In genomic region chr15:64092075-64092820, GRCh38 we compare ENCODE assay signal across 8 cellular contexts. TPM values are rescaled to one million over a fixed set of nuclear protein-coding genes. Genes with fewer than 3 reads are reported as not detected.
DNase-seq lines count a peak whose midpoint lies in the region; ATAC-seq, FAIRE-seq and TF ChIP-seq lines count a peak whose summit lies in the region.

No MANE protein-coding gene starts in this region.

- peak overlapping the region; percentile 97 for H3K4me3 Mint-ChIP-seq in GM23338
- H3K4me3 Mint-ChIP-seq in activated CD4-positive, alpha-beta memory T cell treated with anti-CD3 and anti-CD28 coated beads, Interleukin-2, amount 10 ng/mL, durations not matched to agents 7 days and 5 days, result peak overlapping the region; percentile 96

- H3K27ac Mint-ChIP-seq in GM23338, result peak overlapping the region; percentile 99
- peak overlapping the region; percentile 100 for H3K27ac Mint-ChIP-seq in activated CD4-positive, alpha-beta memory T cell treated with anti-CD3 and anti-CD28 coated beads, Interleukin-2, amount 10 ng/mL, durations not matched to agents 7 days and 5 days

- H3K27me3 ChIP-seq in ACC112 (ENCODE audit: insufficient read depth, low read length) (no peaks in the 10 kb centered on the region), GM23338 (ENCODE audit: insufficient read depth) (no peaks in the 10 kb centered on the region)

- H3K9me3 ChIP-seq in kidney (ENCODE audit: control insufficient read depth in 1 of 2, low read length in 2 of 2), result no peaks in the 10 kb centered on the region

- H3K27ac ChIP-seq in ACC112 (ENCODE audit: low read depth, low read length), result no peak overlapping the region
- H3K27ac ChIP-seq in GM23338 (ENCODE audit: low read depth), result peak overlapping the region; percentile 92; the same call in 1 of the 2 replicates
- H3K27ac ChIP-seq in kidney (ENCODE audit: low read depth in 2 of 2, low read length in 2 of 2), result no peak overlapping the region
- H3K27ac ChIP-seq in caudate nucleus (ENCODE audit: low read depth, low read length), result no peak overlapping the region

- peak overlapping the region; percentile 81 for H3K4me2 ChIP-seq in GM23338

- peaks cover 23% of the 10 kb centered on the region for H3K4me1 Mint-ChIP-seq in GM23338
- peaks cover 56% of the 10 kb centered on the region for H3K4me1 Mint-ChIP-seq in activated CD4-positive, alpha-beta memory T cell treated with anti-CD3 and anti-CD28 coated beads, Interleukin-2, amount 10 ng/mL, durations not matched to agents 7 days and 5 days

- intact Hi-C loops in kidney (cut with DNase I), result no loop called here

- H3K9me3 Mint-ChIP-seq in GM23338, result no peaks in the 10 kb centered on the region
- peaks cover 2% of the 10 kb centered on the region for H3K9me3 Mint-ChIP-seq in activated CD4-positive, alpha-beta memory T cell treated with anti-CD3 and anti-CD28 coated beads, Interleukin-2, amount 10 ng/mL, durations not matched to agents 7 days and 5 days

- POLR2A ChIA-PET in activated CD4-positive, alpha-beta memory T cell treated with anti-CD3 and anti-CD28 coated beads, Interleukin-2, amount 10 ng/mL, durations not matched to agents 7 days and 5 days (lab: Charles Lee), result interaction anchor here (1.0 to 2.4 kb wide), 16 partner anchors 9 to 587 kb away, joined by 4 to 25 read pairs (median 8); partner anchors contain the start of genes HERC1, PPIB, SNX22 and USP3

- DNase-seq in GM23338 (ENCODE audit: low spot score) (peak; percentile 22), kidney (no peak), OCI-M2 (lab: John Stamatoyannopoulos, UW; ENCODE audit: unreplicated experiment) (no peak), D341Med (ENCODE audit: low spot score) (no peak), caudate nucleus (lab: John Stamatoyannopoulos, UW) (no peak), UCSD-AML1 (lab: John Stamatoyannopoulos, UW; ENCODE audit: unreplicated experiment) (no peak)
- no peak for DNase-seq in activated CD4-positive, alpha-beta memory T cell treated with anti-CD3 and anti-CD28 coated beads, Interleukin-2, amount 10 ng/mL, durations not matched to agents 7 days and 5 days

- no peak for FAIRE-seq in kidney (lab: Jason Lieb, UNC)

- H3K4me1 ChIP-seq in ACC112 (ENCODE audit: control insufficient read depth, insufficient read depth, low read length, unreplicated experiment) (peaks cover 22% of the 10 kb centered on the region), GM23338 (ENCODE audit: insufficient read depth) (peaks cover 19% of the 10 kb centered on the region), kidney (ENCODE audit: control insufficient read depth in 1 of 2, insufficient read depth in 1 of 2, low read depth in 1 of 2, low read length in 2 of 2) (peaks cover 16 to 25% of the 10 kb centered on the region in 2 donors)

- H3K36me3 ChIP-seq in ACC112 (ENCODE audit: insufficient read depth, low read length) (peaks cover 22% of the 10 kb centered on the region), GM23338 (ENCODE audit: insufficient read depth) (peaks cover 13% of the 10 kb centered on the region), kidney (ENCODE audit: control insufficient read depth in 1 of 2, insufficient read depth in 2 of 2, low read length in 2 of 2) (peaks cover 4 to 7% of the 10 kb centered on the region in 2 donors)

- CTCF ChIA-PET in activated CD4-positive, alpha-beta memory T cell treated with anti-CD3 and anti-CD28 coated beads, Interleukin-2, amount 10 ng/mL, durations not matched to agents 7 days and 5 days (lab: Charles Lee), result interaction anchor here (0.6 to 2.0 kb wide), 9 partner anchors 21 to 340 kb away, joined by 3 to 11 read pairs (median 3); partner anchors contain the start of gene SNX22

- peaks cover 9% of the 10 kb centered on the region for H4K20me1 ChIP-seq in GM23338 (replicated peaks; ENCODE audit: insufficient read depth)

- H3K36me3 Mint-ChIP-seq in GM23338 (ENCODE audit: low read depth), result peaks cover 18% of the 10 kb centered on the region
- H3K36me3 Mint-ChIP-seq in activated CD4-positive, alpha-beta memory T cell treated with anti-CD3 and anti-CD28 coated beads, Interleukin-2, amount 10 ng/mL, durations not matched to agents 7 days and 5 days (ENCODE audit: low read depth), result peaks cover 43% of the 10 kb centered on the region

- H3K79me2 ChIP-seq in ACC112 (ENCODE audit: control insufficient read depth, insufficient read depth, low read length, unreplicated experiment) (peaks cover 63% of the 10 kb centered on the region), GM23338 (replicated peaks; ENCODE audit: insufficient read depth) (peaks cover 51% of the 10 kb centered on the region)

- peaks cover 10% of the 10 kb centered on the region for H3K27me3 Mint-ChIP-seq in GM23338 (ENCODE audit: insufficient read depth, low read depth, poor library complexity)
- no peaks in the 10 kb centered on the region for H3K27me3 Mint-ChIP-seq in activated CD4-positive, alpha-beta memory T cell treated with anti-CD3 and anti-CD28 coated beads, Interleukin-2, amount 10 ng/mL, durations not matched to agents 7 days and 5 days

- peak overlapping the region; percentile 98 for H3K4me3 ChIP-seq in ACC112 (ENCODE audit: low read depth, low read length)
- peak overlapping the region; percentile 65 for H3K4me3 ChIP-seq in GM23338
- H3K4me3 ChIP-seq in kidney (ENCODE audit: low read length in 2 of 2), result peak overlapping the region; percentile 84 to 85

- H2AFZ ChIP-seq in ACC112 (ENCODE audit: low read length, unreplicated experiment), result peak overlapping the region; percentile 74
- H2AFZ ChIP-seq in GM23338, result no peak overlapping the region

- peak overlapping the region; percentile 13 to 86 for H3K9ac ChIP-seq in kidney (ENCODE audit: low read length in 2 of 2)

- H3F3A ChIP-seq in GM23338 (replicated peaks; ENCODE audit: low read depth), result no peaks in the 10 kb centered on the region

- no peaks in the 10 kb centered on the region for H3K9me2 ChIP-seq in GM23338 (ENCODE audit: insufficient read depth)

- TF ChIP-seq CTCF in GM23338 (conservative IDR thresholded peaks at IDR 0.05; ENCODE audit: low read depth in 2 of 2) (peak; percentile 31 to 38; a peak in 3 of 4 replicates), kidney (IDR thresholded peaks at IDR 0.05; ENCODE audit: borderline replicate concordance, extremely low read depth, insufficient read depth) (no peak)

- no peak for ATAC-seq in GM23338

TF ChIP-seq in GM23338, 12 proteins besides CTCF, POLR2A, EP300 and RAD21:
- TF ChIP-seq NANOG (IDR thresholded peaks at IDR 0.05; ENCODE audit: borderline replicate concordance), result no peak
- TF ChIP-seq, protein P1, sequence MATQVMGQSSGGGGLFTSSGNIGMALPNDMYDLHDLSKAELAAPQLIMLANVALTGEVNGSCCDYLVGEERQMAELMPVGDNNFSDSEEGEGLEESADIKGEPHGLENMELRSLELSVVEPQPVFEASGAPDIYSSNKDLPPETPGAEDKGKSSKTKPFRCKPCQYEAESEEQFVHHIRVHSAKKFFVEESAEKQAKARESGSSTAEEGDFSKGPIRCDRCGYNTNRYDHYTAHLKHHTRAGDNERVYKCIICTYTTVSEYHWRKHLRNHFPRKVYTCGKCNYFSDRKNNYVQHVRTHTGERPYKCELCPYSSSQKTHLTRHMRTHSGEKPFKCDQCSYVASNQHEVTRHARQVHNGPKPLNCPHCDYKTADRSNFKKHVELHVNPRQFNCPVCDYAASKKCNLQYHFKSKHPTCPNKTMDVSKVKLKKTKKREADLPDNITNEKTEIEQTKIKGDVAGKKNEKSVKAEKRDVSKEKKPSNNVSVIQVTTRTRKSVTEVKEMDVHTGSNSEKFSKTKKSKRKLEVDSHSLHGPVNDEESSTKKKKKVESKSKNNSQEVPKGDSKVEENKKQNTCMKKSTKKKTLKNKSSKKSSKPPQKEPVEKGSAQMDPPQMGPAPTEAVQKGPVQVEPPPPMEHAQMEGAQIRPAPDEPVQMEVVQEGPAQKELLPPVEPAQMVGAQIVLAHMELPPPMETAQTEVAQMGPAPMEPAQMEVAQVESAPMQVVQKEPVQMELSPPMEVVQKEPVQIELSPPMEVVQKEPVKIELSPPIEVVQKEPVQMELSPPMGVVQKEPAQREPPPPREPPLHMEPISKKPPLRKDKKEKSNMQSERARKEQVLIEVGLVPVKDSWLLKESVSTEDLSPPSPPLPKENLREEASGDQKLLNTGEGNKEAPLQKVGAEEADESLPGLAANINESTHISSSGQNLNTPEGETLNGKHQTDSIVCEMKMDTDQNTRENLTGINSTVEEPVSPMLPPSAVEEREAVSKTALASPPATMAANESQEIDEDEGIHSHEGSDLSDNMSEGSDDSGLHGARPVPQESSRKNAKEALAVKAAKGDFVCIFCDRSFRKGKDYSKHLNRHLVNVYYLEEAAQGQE (IDR thresholded peaks at IDR 0.05; ENCODE audit: unreplicated experiment), result no peak

RNA-seq across cellular contexts. Expression of gene CIAO2A, which starts 1.4 kb away (rescaled TPM):
- total RNA-seq in GM23338 (2014; rRNA removed; shearing (Covaris generic)), result 132 and 199 TPM in 2 replicates
- polyA plus RNA-seq in GM23338 (2016; fragmentation: Nextera tagmentation; extraction: Ambion mirVana) (318 and 366 TPM in 2 replicates), kidney (ENCODE audit: insufficient read depth, low read depth, low replicate concordance) (92.4 TPM)
- total RNA-seq in activated CD4-positive, alpha-beta memory T cell treated with anti-CD3 and anti-CD28 coated beads, Interleukin-2, amount 10 ng/mL, durations not matched to agents 7 days and 5 days, result 10 to 100 TPM; 74.4 to 85.0 TPM
- total RNA-seq in kidney, result 41.6 TPM

RNA-seq across cellular contexts. Expression of gene SNX1, which starts 3.5 kb away (rescaled TPM):
- 27.5 and 33.3 TPM in 2 replicates for total RNA-seq in GM23338 (2014; rRNA removed; shearing (Covaris generic))
- polyA plus RNA-seq in GM23338 (2016; fragmentation: Nextera tagmentation; extraction: Ambion mirVana), result 29.1 and 33.8 TPM in 2 replicates
- total RNA-seq in activated CD4-positive, alpha-beta memory T cell treated with anti-CD3 and anti-CD28 coated beads, Interleukin-2, amount 10 ng/mL, durations not matched to agents 7 days and 5 days, result 100 to 1,000 TPM; 115 to 129 TPM
- total RNA-seq in kidney, result 148 TPM
- polyA plus RNA-seq in kidney (ENCODE audit: insufficient read depth, low read depth, low replicate concordance), result 81.2 TPM

RNA-seq across cellular contexts. Expression of gene DAPK2, which starts 46.0 kb away (rescaled TPM):
- 3.1 and 3.9 TPM in 2 replicates for total RNA-seq in GM23338 (2014; rRNA removed; shearing (Covaris generic))
- polyA plus RNA-seq in GM23338 (2016; fragmentation: Nextera tagmentation; extraction: Ambion mirVana) (1.6 and 2.2 TPM in 2 replicates), kidney (ENCODE audit: insufficient read depth, low read depth, low replicate concordance) (3.8 TPM)
- total RNA-seq in activated CD4-positive, alpha-beta memory T cell treated with anti-CD3 and anti-CD28 coated beads, Interleukin-2, amount 10 ng/mL, durations not matched to agents 7 days and 5 days, result 1 to 10 TPM; 3.2 to 3.7 TPM
- total RNA-seq in kidney, result 3.0 TPM

RNA-seq across cellular contexts. Expression of gene SNX22, which starts 59.3 kb away (rescaled TPM):
- 1.9 and 5.7 TPM in 2 replicates for total RNA-seq in GM23338 (2014; rRNA removed; shearing (Covaris generic))
- polyA plus RNA-seq in GM23338 (2016; fragmentation: Nextera tagmentation; extraction: Ambion mirVana) (3.7 TPM in 2 replicates), kidney (ENCODE audit: insufficient read depth, low read depth, low replicate concordance) (1.1 TPM)
- under 1 TPM; 0.55 to 0.68 TPM for total RNA-seq in activated CD4-positive, alpha-beta memory T cell treated with anti-CD3 and anti-CD28 coated beads, Interleukin-2, amount 10 ng/mL, durations not matched to agents 7 days and 5 days
- 4.6 TPM for total RNA-seq in kidney
